20 cellular contexts compared by ENCODE assay signal in the genomic region with DNA sequence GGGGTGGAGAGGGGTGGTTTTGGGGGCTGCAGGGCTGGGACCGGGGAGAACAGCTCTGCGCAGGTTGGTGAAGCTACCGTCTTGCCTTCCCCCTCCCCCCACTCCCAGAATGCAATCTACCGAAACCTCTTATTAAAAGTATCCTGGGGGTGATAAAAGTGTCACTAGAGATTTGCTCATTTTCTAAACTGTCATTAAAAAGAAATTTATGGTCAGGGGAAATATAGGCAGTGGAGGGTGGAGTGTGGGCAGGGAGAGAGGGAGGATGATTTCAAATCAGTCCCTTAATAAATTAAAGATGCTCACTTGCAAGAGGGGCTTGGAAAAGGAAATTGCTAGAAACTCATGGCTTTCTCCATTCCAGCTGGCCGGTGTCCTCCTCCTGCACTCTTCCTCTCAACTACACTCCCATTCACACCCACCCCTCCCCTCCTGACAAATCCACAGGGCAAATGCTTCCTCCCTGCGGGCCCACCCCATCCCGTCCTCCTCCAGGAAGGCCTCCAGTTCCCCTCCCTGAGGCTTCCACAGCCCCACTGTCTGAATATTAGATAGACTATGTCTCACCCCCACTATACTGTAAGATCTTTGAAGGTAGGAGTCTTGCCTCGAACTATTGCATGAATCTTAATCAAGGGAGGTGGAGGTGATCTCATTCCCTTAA.
DNase-seq lines count a peak whose midpoint lies in the region; FAIRE-seq and TF ChIP-seq lines count a peak whose summit lies in the region.
"Had no signal": no experiment of that assay in that cellular context is flagged by ENCODE, and none has a peak within 500 bp of the region (broad histone marks: within the 10 kb centered on the region; RNA-seq: fewer than 3 reads in every experiment).

No MANE protein-coding gene starts in this region.

- TF ChIP-seq EP300 in H1 (IDR thresholded peaks at IDR 0.05; ENCODE audit: borderline replicate concordance in 1 of 2, low read depth in 2 of 2, low read length in 2 of 2) = no peak

- H3K23ac ChIP-seq in H1 (ENCODE audit: insufficient read length) = no peak overlapping the region

- H2BK12ac ChIP-seq in H1 (ENCODE audit: low read depth, low read length) = no peak overlapping the region

- CTCF ChIA-PET in H1 (lab: Charles Lee; ENCODE audit: partially characterized antibody) = interaction anchor here (1.2 to 1.7 kb wide), 4 partner anchors 60 to 271 kb away, joined by 3 read pairs; partner anchors contain the start of gene TLE3

- no peak overlapping the region for H3K9ac ChIP-seq in BLaER1
- no peak overlapping the region for H3K9ac ChIP-seq in H1 (replicated peaks in 1 of 4; ENCODE audit: extremely low read depth in 1 of 4, low read depth in 3 of 4, low read length in 3 of 4)

- WGBS in H1 (ENCODE audit: extremely low coverage in 1 of 2, insufficient coverage in 1 of 2, insufficient read length in 1 of 2, insufficient replicate concordance in 2 of 2, low coverage in 1 of 2, low lambda C conversion rate in 2 of 2, missing lambda C conversion rate in 1 of 2), 2 experiments = 82% methylated on average over 7 of the region's 8 CpGs; no CpG with 5 or more reads in 1 of the 2 experiments

- H3K9me3 ChIP-seq in BLaER1 = peaks cover 9% of the 10 kb centered on the region
- H3K9me3 ChIP-seq in H1 (ENCODE audit: insufficient read depth in 2 of 2, low read depth in 1 of 2, low read length in 1 of 2) = no peaks in the 10 kb centered on the region
- H3K9me3 ChIP-seq: A549, HAP-1, SJSA1 had no signal

- no peaks in the 10 kb centered on the region for H3K79me1 ChIP-seq in H1 (ENCODE audit: low read depth, low read length)

- H2BK15ac ChIP-seq in H1 (ENCODE audit: low read length) = no peak overlapping the region

- H3K18ac ChIP-seq in H1 (ENCODE audit: extremely low read depth, low read length) = peak overlapping the region; percentile 12; the same call in 1 of the 2 replicates

- no peak overlapping the region for H2AK5ac ChIP-seq in H1 (ENCODE audit: low read depth, low read length)

- H3K4me1 ChIP-seq in BLaER1 (peaks cover 48% of the 10 kb centered on the region), H1 (replicated peaks in 1 of 4; ENCODE audit: control insufficient read depth in 3 of 4, insufficient read depth in 4 of 4, low read length in 3 of 4) (peaks cover 0 to 22% (median 16%) of the 10 kb centered on the region in 4 experiments; a peak in 6 of 7 replicates)
- H3K4me1 ChIP-seq: A549, HAP-1, SJSA1 had no signal

- no peak for TF ChIP-seq RAD21 in H1 (IDR thresholded peaks at IDR 0.05 in 1 of 2, conservative IDR thresholded peaks at IDR 0.05 in 1 of 2; ENCODE audit: low read depth in 2 of 2, low read length in 2 of 2)

- TF ChIP-seq POLR2A in H1 (IDR thresholded peaks at IDR 0.05; ENCODE audit: control extremely low read depth in 1 of 2, low read depth in 2 of 2, low read length in 2 of 2) = no peak

- no peaks in the 10 kb centered on the region for H3K27me3 ChIP-seq in BLaER1
- H3K27me3 ChIP-seq in H1 (replicated peaks in 1 of 4; ENCODE audit: control insufficient read depth in 3 of 4, extremely low read depth in 1 of 4, insufficient read depth in 3 of 4, low read length in 3 of 4) = peaks cover 0 to 2% (median 0%) of the 10 kb centered on the region in 4 experiments; a peak in 2 of 7 replicates
- H3K27me3 ChIP-seq: SJSA1 had no signal

- H3K4me3 ChIP-seq in BLaER1 (no peak overlapping the region), H1 (ENCODE audit: extremely low read depth in 1 of 4, insufficient read depth in 2 of 4, low read depth in 3 of 4, low read length in 4 of 4) (no peak overlapping the region)
- H3K4me3 ChIP-seq: A549, HAP-1, SJSA1 had no signal

- H3K27ac ChIP-seq in BLaER1 (no peak overlapping the region), H1 (ENCODE audit: low read depth, low read length) (no peak overlapping the region)
- H3K27ac ChIP-seq: A549, C4-2B, SJSA1 had no signal

- H4K20me1 ChIP-seq in BLaER1 (no peaks in the 10 kb centered on the region), H1 (replicated peaks in 1 of 2; ENCODE audit: control insufficient read depth in 1 of 2, insufficient read depth in 2 of 2, low read length in 2 of 2) (no peaks in the 10 kb centered on the region)

- peak overlapping the region; percentile 61 for H3K4me2 ChIP-seq in BLaER1
- no peak overlapping the region for H3K4me2 ChIP-seq in H1 (ENCODE audit: insufficient read depth in 1 of 2, low read depth in 2 of 2, low read length in 2 of 2)
- H3K4me2 ChIP-seq: A549 had no signal

- H2BK120ac ChIP-seq in H1 (replicated peaks; ENCODE audit: low read depth, low read length) = no peak overlapping the region

- TF ChIP-seq CTCF in H1 (IDR thresholded peaks at IDR 0.05; ENCODE audit: control extremely low read depth in 1 of 3, insufficient read depth in 1 of 3, low read depth in 1 of 3, low read length in 3 of 3) = no peak

- no peak overlapping the region for H2AFZ ChIP-seq in H1 (ENCODE audit: low read length)

- H4K5ac ChIP-seq in H1 (ENCODE audit: insufficient read length, low read depth, low read length) = no peak overlapping the region

- H3K79me2 ChIP-seq in H1 (ENCODE audit: control insufficient read depth in 1 of 2, insufficient read depth in 2 of 2, low read length in 2 of 2) = no peaks in the 10 kb centered on the region

- no peak overlapping the region for H2BK5ac ChIP-seq in H1 (ENCODE audit: low read depth, low read length)

- no peak for FAIRE-seq in H1 (lab: Jason Lieb, UNC)
- FAIRE-seq: A549, D721Med, HTR-8/SVneo had no signal

- no peak overlapping the region for H4K91ac ChIP-seq in H1 (replicated peaks; ENCODE audit: insufficient read length, low read length)

- POLR2A ChIA-PET in H1 (lab: Charles Lee; ENCODE audit: partially characterized antibody) = interaction anchor here (1.4 to 1.6 kb wide), 2 partner anchors 84 to 86 kb away, joined by 5 to 8 read pairs; partner anchors contain the start of gene TLE3

- H3K23me2 ChIP-seq in H1 (ENCODE audit: low read depth, low read length) = no peaks in the 10 kb centered on the region

- H3K56ac ChIP-seq in H1 (replicated peaks; ENCODE audit: insufficient read length, low read depth, low read length) = no peak overlapping the region

- peak in 2 of 3 experiments; percentile 74 to 92 for DNase-seq in NCI-H1417 (lab: John Stamatoyannopoulos, UW)
- no peak for DNase-seq in H1 (ENCODE audit: low read depth in 1 of 2, low spot score in 2 of 2)
- DNase-seq in posterior vena cava (ENCODE audit: low spot score) = peak; percentile 20
- DNase-seq in AML-193 (lab: John Stamatoyannopoulos, UW) = no peak
- DNase-seq in midbrain (lab: John Stamatoyannopoulos, UW) = no peak
- DNase-seq in hypothalamus (lab: John Stamatoyannopoulos, UW) = no peak
- DNase-seq: IMR-90, MM.1S, NCI-H1092, NCI-H1694, NCI-H2081 treated with DMSO at 0.1 percent for 48 hours, NCI-H226, NCI-H524 had no signal

- H4K8ac ChIP-seq in H1 (ENCODE audit: extremely low read depth, insufficient read depth, low read length) = no peak overlapping the region

- H3K36me3 ChIP-seq in BLaER1 (no peaks in the 10 kb centered on the region), H1 (ENCODE audit: control insufficient read depth in 2 of 4, insufficient read depth in 4 of 4, low read length in 3 of 4) (no peaks in the 10 kb centered on the region)
- H3K36me3 ChIP-seq: HAP-1, SJSA1 had no signal

- no peak overlapping the region for H3K4ac ChIP-seq in H1 (replicated peaks; ENCODE audit: insufficient read length, low read depth, low read length)

- intact Hi-C loops in posterior vena cava (cut with DNase I) = no loop called here

- H2BK20ac ChIP-seq in H1 (ENCODE audit: low read length) = 0 out of 2 replicates have a peak overlapping the region, but pooled peaks have one; percentile 36

- H3K14ac ChIP-seq in H1 (ENCODE audit: insufficient read length) = no peak overlapping the region

TF ChIP-seq in H1, 55 proteins besides CTCF, POLR2A, EP300 and RAD21:
- TF ChIP-seq ZNF274 (IDR thresholded peaks at IDR 0.05; ENCODE audit: borderline replicate concordance, extremely low read depth, low read length) = no peak
- no peak for TF ChIP-seq NRF1 (IDR thresholded peaks at IDR 0.05; ENCODE audit: low read depth, low read length)
- no peak for TF ChIP-seq NANOG (IDR thresholded peaks at IDR 0.05; ENCODE audit: insufficient read depth, low read depth, low read length, poor library complexity, severe bottlenecking)
- no peak for TF ChIP-seq TAF7 (optimal IDR thresholded peaks at IDR 0.05; ENCODE audit: borderline replicate concordance, low read depth, low read length)
- TF ChIP-seq, protein P1, sequence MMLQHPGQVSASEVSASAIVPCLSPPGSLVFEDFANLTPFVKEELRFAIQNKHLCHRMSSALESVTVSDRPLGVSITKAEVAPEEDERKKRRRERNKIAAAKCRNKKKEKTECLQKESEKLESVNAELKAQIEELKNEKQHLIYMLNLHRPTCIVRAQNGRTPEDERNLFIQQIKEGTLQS (IDR thresholded peaks at IDR 0.05; ENCODE audit: insufficient read depth, low read depth, low read length) = no peak
- no peak for TF ChIP-seq SUZ12 (IDR thresholded peaks at IDR 0.05; ENCODE audit: low read length)
- TF ChIP-seq SP2 (IDR thresholded peaks at IDR 0.05; ENCODE audit: low read length) = no peak

Comparison
In these comparisons a context has a peak if more than half of its experiments do, and no peak if none do; other contexts are left out.
1. DNase-seq: peak in NCI-H1417 (2 of 3) and posterior vena cava (single experiment); none in H1 (0 of 2), AML-193 (0 of 2), midbrain (single experiment) and hypothalamus (0 of 51).